Comparison of ENCODE assay signal across 8 cellular contexts in the genomic region with DNA sequence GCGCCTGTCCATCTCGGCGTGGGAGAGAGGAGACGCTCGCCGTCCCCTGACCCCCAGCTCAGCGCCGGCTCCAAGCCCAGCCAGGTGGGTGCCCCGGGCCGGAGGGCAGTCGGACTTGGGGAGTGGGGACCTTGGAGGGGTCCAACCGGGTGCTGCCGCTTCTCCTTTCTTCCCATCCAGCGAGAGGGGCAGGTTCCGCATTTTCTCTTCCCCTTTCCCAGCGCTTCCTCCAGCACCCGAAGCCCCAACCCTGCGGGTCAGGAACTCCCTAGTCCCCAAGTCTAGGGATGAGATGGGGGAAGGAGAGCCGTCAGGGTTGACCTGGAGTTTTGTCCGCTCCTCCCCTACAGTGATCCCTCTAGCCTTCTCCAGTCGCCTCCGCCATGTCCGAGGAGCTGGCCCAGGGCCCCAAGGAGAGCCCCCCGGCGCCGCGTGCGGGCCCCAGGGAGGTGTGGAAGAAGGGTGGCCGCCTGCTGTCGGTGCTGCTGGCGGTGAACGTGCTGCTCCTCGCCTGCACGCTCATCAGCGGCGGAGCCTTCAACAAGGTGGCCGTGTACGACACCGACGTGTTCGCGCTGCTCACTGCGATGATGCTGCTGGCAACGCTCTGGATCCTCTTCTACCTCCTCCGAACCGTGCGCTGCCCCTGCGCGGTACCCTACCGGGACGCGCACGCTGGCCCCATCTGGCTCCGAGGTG. TPM values are rescaled to one million over a fixed set of nuclear protein-coding genes. Genes with fewer than 3 reads are reported as not detected.
DNase-seq lines count a peak whose midpoint lies in the region; TF ChIP-seq lines count a peak whose summit lies in the region.

Gene OTOP2, plus strand, starts transcription at position 24 of the 699 bp plus-strand sequence. Its CDS starts 360 bp downstream, at position 384.

- H3K27me3 ChIP-seq in AG04450 (ENCODE audit: control insufficient read depth, insufficient read depth, low read length) (peaks cover 60% of the 10 kb centered on the region), Karpas-422 (ENCODE audit: low read length) (no peaks in the 10 kb centered on the region)

- H3K4me2 ChIP-seq in Karpas-422 (ENCODE audit: low read depth, low read length, poor library complexity, severe bottlenecking) = no peak within 1 kb of the TSS

- no peaks in the 10 kb centered on the region for H3K9me2 ChIP-seq in Karpas-422 (replicated peaks; ENCODE audit: insufficient read depth, low read length)

- H3K79me2 ChIP-seq in Karpas-422 (ENCODE audit: low read length) = no peaks in the 10 kb centered on the region

- intact Hi-C loops in activated CD4-positive, alpha-beta memory T cell treated with anti-CD3 and anti-CD28 coated beads for 36 hours (cut with micrococcal nuclease) = no loop called here

- CTCF ChIA-PET in AG04450 (lab: Charles Lee) = interaction anchor here (0.6 to 3.9 kb wide), 9 partner anchors 10 to 133 kb away, joined by 3 to 40 read pairs (median 3); no protein-coding TSS in a partner anchor
- CTCF ChIA-PET in activated naive CD4-positive, alpha-beta T cell treated with anti-CD3 and anti-CD28 coated beads, Interleukin-2, amount 10 ng/mL, durations not matched to agents 7 days and 5 days (lab: Charles Lee) = interaction anchor here (2.0 to 11.0 kb wide), 2 partner anchors 11 to 35 kb away, joined by 6 to 152 read pairs; no protein-coding TSS in a partner anchor
- CTCF ChIA-PET in activated CD4-positive, alpha-beta memory T cell treated with anti-CD3 and anti-CD28 coated beads for 36 hours (lab: Charles Lee) = interaction anchor here (0.6 to 11.6 kb wide), 8 partner anchors 8 to 247 kb away, joined by 3 to 195 read pairs (median 3); no protein-coding TSS in a partner anchor

- no peak within 1 kb of the TSS for H3K9ac ChIP-seq in Karpas-422 (ENCODE audit: low read length)

- H3K27me3 Mint-ChIP-seq in mesothelial cell of epicardium (ENCODE audit: low read depth) = peaks cover 68% of the 10 kb centered on the region
- peaks cover 99% of the 10 kb centered on the region for H3K27me3 Mint-ChIP-seq in activated naive CD4-positive, alpha-beta T cell treated with anti-CD3 and anti-CD28 coated beads, Interleukin-2, amount 10 ng/mL, durations not matched to agents 7 days and 5 days
- H3K27me3 Mint-ChIP-seq in activated CD4-positive, alpha-beta memory T cell treated with anti-CD3 and anti-CD28 coated beads for 36 hours = peaks cover 47% of the 10 kb centered on the region

- no peaks in the 10 kb centered on the region for H3K4me1 ChIP-seq in Karpas-422 (ENCODE audit: low read length)

- no peak within 1 kb of the TSS for H3K27ac Mint-ChIP-seq in mesothelial cell of epicardium
- no peak within 1 kb of the TSS for H3K27ac Mint-ChIP-seq in activated naive CD4-positive, alpha-beta T cell treated with anti-CD3 and anti-CD28 coated beads, Interleukin-2, amount 10 ng/mL, durations not matched to agents 7 days and 5 days
- no peak within 1 kb of the TSS for H3K27ac Mint-ChIP-seq in activated CD4-positive, alpha-beta memory T cell treated with anti-CD3 and anti-CD28 coated beads for 36 hours

- POLR2A ChIA-PET in AG04450 (lab: Yijun Ruan, JAX) = no interaction called here
- POLR2A ChIA-PET in activated CD4-positive, alpha-beta memory T cell treated with anti-CD3 and anti-CD28 coated beads for 36 hours (lab: Charles Lee) = no interaction called here

- no peak within 1 kb of the TSS for H2AFZ ChIP-seq in Karpas-422 (ENCODE audit: low read length)

- peaks cover 27% of the 10 kb centered on the region for H3K4me1 Mint-ChIP-seq in mesothelial cell of epicardium
- H3K4me1 Mint-ChIP-seq in activated naive CD4-positive, alpha-beta T cell treated with anti-CD3 and anti-CD28 coated beads, Interleukin-2, amount 10 ng/mL, durations not matched to agents 7 days and 5 days = peaks cover 5% of the 10 kb centered on the region
- H3K4me1 Mint-ChIP-seq in activated CD4-positive, alpha-beta memory T cell treated with anti-CD3 and anti-CD28 coated beads for 36 hours (ENCODE audit: low read depth) = peaks cover 6% of the 10 kb centered on the region

- H3K36me3 Mint-ChIP-seq in mesothelial cell of epicardium = no peaks in the 10 kb centered on the region
- no peaks in the 10 kb centered on the region for H3K36me3 Mint-ChIP-seq in activated naive CD4-positive, alpha-beta T cell treated with anti-CD3 and anti-CD28 coated beads, Interleukin-2, amount 10 ng/mL, durations not matched to agents 7 days and 5 days
- H3K36me3 Mint-ChIP-seq in activated CD4-positive, alpha-beta memory T cell treated with anti-CD3 and anti-CD28 coated beads for 36 hours = no peaks in the 10 kb centered on the region

- H3K4me3 ChIP-seq in AG04450 (ENCODE audit: low read depth, low read length) (peak within 1 kb of the TSS; percentile 36; the same call in 1 of the 2 replicates), Karpas-422 (ENCODE audit: low read length) (no peak within 1 kb of the TSS), coronary artery (peak within 1 kb of the TSS; percentile 62)

- no peaks in the 10 kb centered on the region for H3K9me3 Mint-ChIP-seq in mesothelial cell of epicardium
- H3K9me3 Mint-ChIP-seq in activated naive CD4-positive, alpha-beta T cell treated with anti-CD3 and anti-CD28 coated beads, Interleukin-2, amount 10 ng/mL, durations not matched to agents 7 days and 5 days = no peaks in the 10 kb centered on the region
- no peaks in the 10 kb centered on the region for H3K9me3 Mint-ChIP-seq in activated CD4-positive, alpha-beta memory T cell treated with anti-CD3 and anti-CD28 coated beads for 36 hours

- no peaks in the 10 kb centered on the region for H4K20me1 ChIP-seq in Karpas-422 (ENCODE audit: insufficient read depth, low read depth, low read length)

- no peak for DNase-seq in AG04450 (ENCODE audit: low read depth, low spot score)
- peak; percentile 33 for DNase-seq in Karpas-422
- no peak for DNase-seq in coronary artery (ENCODE audit: low spot score)
- DNase-seq in mesothelial cell of epicardium (ENCODE audit: low spot score in 2 of 2, unreplicated experiment in 2 of 2) = no peak
- DNase-seq in NCI-H1092 treated with DMSO at 0.1 percent for 48 hours (lab: John Stamatoyannopoulos, UW) = no peak
- DNase-seq in mesenteric fat pad (ENCODE audit: low spot score) = no peak
- no peak for DNase-seq in activated naive CD4-positive, alpha-beta T cell treated with anti-CD3 and anti-CD28 coated beads, Interleukin-2, amount 10 ng/mL, durations not matched to agents 7 days and 5 days
- no peak for DNase-seq in activated CD4-positive, alpha-beta memory T cell treated with anti-CD3 and anti-CD28 coated beads for 36 hours

- H3K27ac ChIP-seq in AG04450 (ENCODE audit: low read depth, low read length) (no peak within 1 kb of the TSS), Karpas-422 (ENCODE audit: low read length) (no peak within 1 kb of the TSS), coronary artery (no peak within 1 kb of the TSS)

- no peak for TF ChIP-seq CTCF in AG04450 (IDR thresholded peaks at IDR 0.05; ENCODE audit: low read depth, low read length)
- TF ChIP-seq CTCF in coronary artery (IDR thresholded peaks at IDR 0.05) = no peak
- TF ChIP-seq CTCF in mesothelial cell of epicardium (IDR thresholded peaks at IDR 0.05; ENCODE audit: unreplicated experiment) = no peak

- H3K36me3 ChIP-seq in Karpas-422 (ENCODE audit: insufficient read depth, low read length) = no peaks in the 10 kb centered on the region

- no peaks in the 10 kb centered on the region; the same call in 1 of the 2 replicates for H3K9me3 ChIP-seq in AG04450 (ENCODE audit: control insufficient read depth, insufficient read depth, low read length)
- H3K9me3 ChIP-seq in Karpas-422 (ENCODE audit: low read length) = no peaks in the 10 kb centered on the region

- peak within 1 kb of the TSS; percentile 67 for H3K4me3 Mint-ChIP-seq in mesothelial cell of epicardium
- no peak within 1 kb of the TSS for H3K4me3 Mint-ChIP-seq in activated naive CD4-positive, alpha-beta T cell treated with anti-CD3 and anti-CD28 coated beads, Interleukin-2, amount 10 ng/mL, durations not matched to agents 7 days and 5 days
- no peak within 1 kb of the TSS for H3K4me3 Mint-ChIP-seq in activated CD4-positive, alpha-beta memory T cell treated with anti-CD3 and anti-CD28 coated beads for 36 hours

RNA-seq across cellular contexts. Expression of gene OTOP2, which starts in this region (rescaled TPM):
- polyA plus RNA-seq in AG04450 (2011; rRNA removed) = not detected in 2 replicates
- not detected in 2 replicates for polyA minus RNA-seq in AG04450 (2011; rRNA and poly(A)+ RNA removed)
- total RNA-seq in Karpas-422 (2014; rRNA removed; shearing (Covaris generic); ENCODE audit: low replicate concordance) = not detected in 2 replicates
- not detected in 3 replicates for total RNA-seq in mesothelial cell of epicardium
- total RNA-seq in mesenteric fat pad = not detected
- not detected for total RNA-seq in activated CD4-positive, alpha-beta memory T cell treated with anti-CD3 and anti-CD28 coated beads for 36 hours

Comparison
In these comparisons a context has a peak if more than half of its experiments do, and no peak if none do; other contexts are left out.
1. Peak in DNase-seq in Karpas-422; RNA of the gene not detected or under 1 TPM.